Comparison of ENCODE assay signal across 10 cellular contexts in the genomic region with DNA sequence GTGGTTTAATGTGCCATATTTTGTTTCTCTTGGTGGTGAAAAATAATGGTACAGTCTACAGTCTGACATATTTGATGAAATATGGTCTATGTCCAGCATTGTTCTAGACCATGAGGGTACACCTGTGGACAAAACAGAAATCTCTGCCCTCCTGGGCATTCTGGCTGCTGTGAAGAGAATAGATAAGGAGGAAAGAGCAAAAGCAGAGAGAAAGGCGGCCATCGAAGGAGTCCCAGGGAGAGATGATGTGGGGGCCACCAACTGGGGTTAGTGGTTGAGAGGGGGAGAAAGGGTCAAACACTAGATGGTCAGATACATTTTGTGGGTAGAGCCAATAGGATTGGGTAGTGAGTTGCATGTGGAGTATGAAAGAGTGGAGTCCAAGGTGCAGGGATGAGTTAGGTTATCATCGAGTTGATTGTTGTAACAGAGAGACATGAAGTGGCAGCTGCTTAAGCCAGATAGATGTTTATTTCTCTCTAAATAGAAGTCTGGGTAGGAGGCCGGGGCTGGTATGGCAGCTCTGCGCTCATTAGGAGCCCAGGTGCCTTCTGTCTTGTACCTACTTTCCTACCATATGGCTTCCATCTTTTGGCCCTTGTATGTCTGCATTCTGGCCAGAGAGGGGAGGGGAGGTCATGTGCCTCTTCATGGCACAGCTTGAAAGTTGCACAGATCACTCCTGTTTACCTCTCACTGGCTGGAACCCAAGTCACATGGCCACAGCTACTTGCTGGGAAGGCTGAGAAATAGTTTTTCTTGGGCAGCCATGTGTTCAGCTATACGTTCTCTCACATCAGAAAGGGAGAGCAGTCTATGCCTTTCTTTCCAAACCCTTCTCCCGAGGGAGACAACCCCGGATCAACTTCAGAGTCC. TPM values are rescaled to one million over a fixed set of nuclear protein-coding genes. Genes with fewer than 3 reads are reported as not detected.
A peak's percentile ranks its signal among the peaks of the same experiment; 100 is the strongest.
DNase-seq lines count a peak whose midpoint lies in the region; TF ChIP-seq lines count a peak whose summit lies in the region.
"Had no signal": no experiment of that assay in that cellular context is flagged by ENCODE, and none has a peak within 500 bp of the region (broad histone marks: within the 10 kb centered on the region; RNA-seq: fewer than 3 reads in every experiment).

No MANE protein-coding gene starts in this region.

- POLR2A ChIA-PET in Caco-2 (lab: Charles Lee): interaction anchor here (0.6 kb wide), 1 partner anchor 39 kb away, joined by 3 read pairs; no protein-coding TSS in a partner anchor

- H3K27me3 ChIP-seq in Caco-2 (replicated peaks; ENCODE audit: control insufficient read depth, insufficient read depth, low read length): no peaks in the 10 kb centered on the region

- no TSS peak for BruUV-seq in Caco-2 (replicated peaks; lab: Mats Ljungman, UMichigan)

- H3K36me3 Mint-ChIP-seq in Caco-2 (ENCODE audit: insufficient read depth, unreplicated experiment): peaks cover 16% of the 10 kb centered on the region
- H3K36me3 Mint-ChIP-seq in osteocyte (ENCODE audit: unreplicated experiment): peaks cover 21% of the 10 kb centered on the region

- peaks cover 9% of the 10 kb centered on the region for H3K4me1 Mint-ChIP-seq in Caco-2 (ENCODE audit: low read depth, unreplicated experiment)
- H3K4me1 Mint-ChIP-seq in osteocyte (ENCODE audit: unreplicated experiment): peaks cover 28% of the 10 kb centered on the region

- H3K27me3 Mint-ChIP-seq in Caco-2 (ENCODE audit: insufficient read depth, unreplicated experiment): no peaks in the 10 kb centered on the region
- no peaks in the 10 kb centered on the region for H3K27me3 Mint-ChIP-seq in osteocyte (ENCODE audit: unreplicated experiment)

- H3K27ac Mint-ChIP-seq in Caco-2 (ENCODE audit: unreplicated experiment) (peak overlapping the region; percentile 10), osteocyte (ENCODE audit: unreplicated experiment) (peak overlapping the region; percentile 2)

- peak overlapping the region; percentile 56 for H3K27ac ChIP-seq in SK-N-MC

- H3K9me3 Mint-ChIP-seq in Caco-2 (ENCODE audit: unreplicated experiment) (no peaks in the 10 kb centered on the region), osteocyte (ENCODE audit: unreplicated experiment) (no peaks in the 10 kb centered on the region)

- CTCF ChIA-PET in Caco-2 (lab: Charles Lee): interaction anchor here (0.8 kb wide), 1 partner anchor 11 kb away, joined by 3 read pairs; no protein-coding TSS in a partner anchor

- no peak overlapping the region for H3K4me3 ChIP-seq in Caco-2 (ENCODE audit: low read depth, low read length)
- H3K4me3 ChIP-seq in SK-N-MC: no peak overlapping the region
- no peak overlapping the region for H3K4me3 ChIP-seq in fibroblast of mammary gland (ENCODE audit: control insufficient read depth, low read depth, low read length)

- H3K9ac ChIP-seq in SK-N-MC (ENCODE audit: insufficient read length): no peak overlapping the region

- DNase-seq in Caco-2 (no peak), SK-N-MC (ENCODE audit: low read depth, low spot score) (no peak), fibroblast of mammary gland (ENCODE audit: low read depth) (peak; percentile 48), osteocyte (ENCODE audit: extremely low spot score, unreplicated experiment) (no peak), GM10266 (ENCODE audit: extremely low spot score) (no peak), SHP77 treated with DMSO at 0.1 percent for 48 hours (lab: John Stamatoyannopoulos, UW) (no peak), NCI-H128 (lab: John Stamatoyannopoulos, UW; ENCODE audit: unreplicated experiment) (no peak), posterior cingulate gyrus (no peak)
- DNase-seq: activated naive CD4-positive, alpha-beta T cell treated with Interleukin-2 at 50 U/mL for 16 hours; NCI-H526 treated with DMSO at 0.1 percent for 48 hours had no signal

- H3K9me3 ChIP-seq in Caco-2 (no peaks in the 10 kb centered on the region), SK-N-MC (ENCODE audit: low read depth, low read length) (no peaks in the 10 kb centered on the region)

- TF ChIP-seq CTCF in Caco-2 (IDR thresholded peaks at IDR 0.05; ENCODE audit: insufficient read depth in 1 of 2, low read depth in 1 of 2, low read length in 1 of 2, severe bottlenecking in 1 of 2, unreplicated experiment in 1 of 2) (no peak), fibroblast of mammary gland (conservative IDR thresholded peaks at IDR 0.05; ENCODE audit: control insufficient read depth, insufficient read depth, low read depth, low read length) (no peak), osteocyte (IDR thresholded peaks at IDR 0.05) (no peak), GM10266 (IDR thresholded peaks at IDR 0.05; ENCODE audit: control insufficient read depth, insufficient read depth, low read depth, missing control alignments) (no peak)

- no peak overlapping the region for H3K4me3 Mint-ChIP-seq in Caco-2 (ENCODE audit: unreplicated experiment)
- H3K4me3 Mint-ChIP-seq in osteocyte (ENCODE audit: unreplicated experiment): no peak overlapping the region

- intact Hi-C loops in Caco-2 (cut with micrococcal nuclease; ENCODE audit: unreplicated experiment): no loop called here
- intact Hi-C loops in posterior cingulate gyrus (cut with DNase I): no loop called here

- H3K4me1 ChIP-seq in Caco-2: no peaks in the 10 kb centered on the region

- no peaks in the 10 kb centered on the region for H3K36me3 ChIP-seq in Caco-2 (ENCODE audit: control insufficient read depth, insufficient read depth, low read length)
- H3K36me3 ChIP-seq in SK-N-MC (ENCODE audit: insufficient read depth, low read length): peaks cover 12% of the 10 kb centered on the region; the same call in 1 of the 2 replicates

RNA-seq across cellular contexts. Expression of a gene that starts 13.0 kb away (rescaled TPM):
- 40.2 and 40.3 TPM in 2 replicates for total RNA-seq in Caco-2 (2022)
- total RNA-seq in osteocyte: 59.3 and 62.2 TPM in 2 replicates

RNA-seq across cellular contexts. Expression of a gene that starts 48.7 kb away (rescaled TPM):
- total RNA-seq in Caco-2 (2022) (10.3 and 11.7 TPM in 2 replicates), osteocyte (not detected in 2 replicates)
